29 cellular contexts compared by ENCODE assay signal in the genomic region with DNA sequence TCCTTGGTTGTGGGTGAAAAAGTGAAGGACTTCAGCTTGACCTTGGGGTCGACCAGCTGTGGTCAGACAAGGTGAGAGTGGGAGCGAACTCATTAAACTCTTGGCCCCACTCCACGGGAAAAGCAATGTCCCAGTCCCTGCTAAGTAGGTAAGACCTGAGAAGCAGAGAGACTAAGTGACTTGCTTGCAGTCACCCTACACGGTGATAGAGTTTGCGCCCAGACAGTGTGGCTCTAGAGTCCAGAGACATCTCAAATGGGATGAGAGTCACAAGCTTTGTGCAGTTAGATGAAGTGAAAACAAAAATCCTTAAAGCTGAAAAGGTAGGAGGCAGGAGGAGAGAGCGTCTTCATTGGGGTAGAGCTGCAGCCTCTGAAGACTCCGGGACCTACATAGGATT.
"Had no signal": no experiment of that assay in that cellular context is flagged by ENCODE, and none has a peak within 500 bp of the region (broad histone marks: within the 10 kb centered on the region; RNA-seq: fewer than 3 reads in every experiment).

No MANE protein-coding gene starts in this region.

- H3K9me3 ChIP-seq: ascending aorta, breast epithelium, colonic mucosa, esophagus squamous epithelium, gastroesophageal sphincter had no signal

- H3K4me3 Mint-ChIP-seq: activated CD4-positive, alpha-beta memory T cell treated with anti-CD3 and anti-CD28 coated beads for 36 hours; activated CD4-positive, alpha-beta T cell treated with anti-CD3 and anti-CD28 coated beads for 36 hours; activated CD4-positive, alpha-beta T cell treated with anti-CD3 and anti-CD28 coated beads, Interleukin-2, amount 10 ng/mL, durations not matched to agents 24 days and 14 days; activated CD8-positive, alpha-beta memory T cell treated with anti-CD3 and anti-CD28 coated beads, Interleukin-2, amount 10 ng/mL, durations not matched to agents 7 days and 5 days; activated CD8-positive, alpha-beta T cell treated with anti-CD3 and anti-CD28 coated beads, Interleukin-2, amount 10 ng/mL, durations not matched to agents 7 days and 5 days; activated naive CD4-positive, alpha-beta T cell treated with anti-CD3 and anti-CD28 coated beads for 36 hours; activated naive CD4-positive, alpha-beta T cell treated with anti-CD3 and anti-CD28 coated beads, Interleukin-2, amount 50 U/mL, for 24 hours; activated naive CD8-positive, alpha-beta T cell treated with anti-CD3 and anti-CD28 coated beads, Interleukin-2, amount 10 ng/mL, durations not matched to agents 7 days and 5 days; activated T-helper 1 cell treated with anti-CD3 and anti-CD28 coated beads, Interleukin-12 subunit alpha, Interleukin-12 subunit beta, Interleukin-2, Interleukin-4 antibody, amounts not matched to agents 30 ng/mL and 10 ng/mL and 1 ng/mL, durations not matched to agents 14 hours and 24 hours and 36 hours; brain had no signal

- H3K27ac ChIP-seq: ascending aorta, breast epithelium, cardiac muscle cell, colonic mucosa, epithelial cell of prostate, esophagus squamous epithelium, gastroesophageal sphincter had no signal

- H3K27ac Mint-ChIP-seq: activated CD4-positive, alpha-beta memory T cell treated with anti-CD3 and anti-CD28 coated beads for 36 hours; activated CD4-positive, alpha-beta T cell treated with anti-CD3 and anti-CD28 coated beads for 36 hours; activated CD4-positive, alpha-beta T cell treated with anti-CD3 and anti-CD28 coated beads, Interleukin-2, amount 10 ng/mL, durations not matched to agents 24 days and 14 days; activated CD8-positive, alpha-beta memory T cell treated with anti-CD3 and anti-CD28 coated beads, Interleukin-2, amount 10 ng/mL, durations not matched to agents 7 days and 5 days; activated CD8-positive, alpha-beta T cell treated with anti-CD3 and anti-CD28 coated beads, Interleukin-2, amount 10 ng/mL, durations not matched to agents 7 days and 5 days; activated naive CD4-positive, alpha-beta T cell treated with anti-CD3 and anti-CD28 coated beads for 36 hours; activated naive CD8-positive, alpha-beta T cell treated with anti-CD3 and anti-CD28 coated beads, Interleukin-2, amount 10 ng/mL, durations not matched to agents 7 days and 5 days; activated T-helper 1 cell treated with anti-CD3 and anti-CD28 coated beads, Interleukin-12 subunit alpha, Interleukin-12 subunit beta, Interleukin-2, Interleukin-4 antibody, amounts not matched to agents 30 ng/mL and 10 ng/mL and 1 ng/mL, durations not matched to agents 14 hours and 24 hours and 36 hours; activated T-helper 2 cell treated with anti-CD3 and anti-CD28 coated beads, Interferon-gamma antibody, Interleukin-2, Interleukin-4, amounts not matched to agents 10 μg/mL and 5 μg/mL and 100 μg/mL, durations not matched to agents 14 hours and 24 hours and 36 hours had no signal

- H3K27me3 ChIP-seq: ascending aorta, cardiac muscle cell, colonic mucosa had no signal

- H3K4me3 ChIP-seq: ascending aorta, breast epithelium, cardiac muscle cell, colonic mucosa, esophagus squamous epithelium, gastroesophageal sphincter had no signal

- DNase-seq: activated CD4-positive, alpha-beta memory T cell treated with anti-CD3 and anti-CD28 coated beads for 36 hours; activated CD4-positive, alpha-beta T cell treated with anti-CD3 and anti-CD28 coated beads for 36 hours; activated CD4-positive, alpha-beta T cell treated with anti-CD3 and anti-CD28 coated beads, Interleukin-2, amount 10 ng/mL, durations not matched to agents 24 days and 14 days; activated CD4-positive, CD25-positive, alpha-beta regulatory T cell; activated CD4-positive, CD25-positive, alpha-beta regulatory T cell treated with anti-CD3 and anti-CD28 coated beads, Interleukin-2, amount 50 U/mL, for 72 hours; activated CD8-positive, alpha-beta memory T cell treated with anti-CD3 and anti-CD28 coated beads, Interleukin-2, amount 10 ng/mL, durations not matched to agents 7 days and 5 days; activated CD8-positive, alpha-beta memory T cell treated with anti-CD3 and anti-CD28 coated beads, Interleukin-2, amount 50 U/mL, for 4 hours; activated CD8-positive, alpha-beta T cell treated with anti-CD3 and anti-CD28 coated beads, Interleukin-2, amount 10 ng/mL, durations not matched to agents 7 days and 5 days; activated effector memory CD4-positive, alpha-beta T cell treated with anti-CD3 and anti-CD28 coated beads, Interleukin-2, amount 50 U/mL, for 16 hours; activated naive CD4-positive, alpha-beta T cell treated with anti-CD3 and anti-CD28 coated beads for 36 hours; activated naive CD8-positive, alpha-beta T cell treated with anti-CD3 and anti-CD28 coated beads, Interleukin-2, amount 10 ng/mL, durations not matched to agents 7 days and 5 days; activated T-cell treated with anti-CD3 and anti-CD28 coated beads, Interleukin-2, amount 50 U/mL, for 1 hour; activated T-cell treated with anti-CD3 and anti-CD28 coated beads, Interleukin-2, amount 50 U/mL, for 48 hours; central memory CD4-positive, alpha-beta T cell; cerebellar nuclear complex; colonic mucosa; effector CD8-positive, alpha-beta T cell; esophagus squamous epithelium; foreskin melanocyte; T-helper 2 cell had no signal

- H3K27me3 Mint-ChIP-seq: activated CD4-positive, alpha-beta T cell treated with anti-CD3 and anti-CD28 coated beads for 36 hours; activated naive CD4-positive, alpha-beta T cell treated with anti-CD3 and anti-CD28 coated beads, Interleukin-2, amount 50 U/mL, for 24 hours had no signal

- ATAC-seq: activated CD4-positive, alpha-beta T cell treated with anti-CD3 and anti-CD28 coated beads for 36 hours; activated CD8-positive, alpha-beta memory T cell treated with anti-CD3 and anti-CD28 coated beads, Interleukin-2, amount 10 ng/mL, durations not matched to agents 7 days and 5 days; activated CD8-positive, alpha-beta T cell treated with anti-CD3 and anti-CD28 coated beads, Interleukin-2, amount 10 ng/mL, durations not matched to agents 7 days and 5 days; gastroesophageal sphincter had no signal

- H3K36me3 Mint-ChIP-seq: brain had no signal

- H3K36me3 ChIP-seq: ascending aorta, breast epithelium, cardiac muscle cell, colonic mucosa, esophagus squamous epithelium, gastroesophageal sphincter had no signal
